Comparison of ENCODE assay signal across 8 cellular contexts in the genomic region with DNA sequence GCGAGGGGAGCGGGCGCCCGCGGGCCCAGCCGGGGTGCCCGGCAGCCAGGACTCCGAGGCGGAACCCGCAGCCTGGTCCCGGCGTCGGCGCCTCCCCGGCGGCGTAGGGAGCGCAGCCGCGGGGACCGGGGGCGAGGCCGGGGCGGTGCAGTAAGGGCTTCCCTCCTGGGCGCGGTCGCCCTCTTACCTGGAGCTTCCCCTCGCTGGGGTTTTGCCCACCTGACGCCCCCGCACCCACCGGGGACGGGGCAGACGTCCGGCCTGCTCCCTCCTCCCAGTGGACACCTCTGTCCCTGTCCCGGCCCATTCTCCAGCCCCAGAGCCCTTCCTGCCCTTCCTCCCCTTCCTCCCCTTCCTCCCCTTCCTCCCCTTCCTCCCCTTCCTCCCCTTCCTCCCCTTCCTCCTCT. TPM values are rescaled to one million over a fixed set of nuclear protein-coding genes. Genes with fewer than 3 reads are reported as not detected.
DNase-seq lines count a peak whose midpoint lies in the region; ATAC-seq and TF ChIP-seq lines count a peak whose summit lies in the region.

No MANE protein-coding gene starts in this region.

- H3K9me3 ChIP-seq in DND-41 (ENCODE audit: insufficient read depth, low read length, severe bottlenecking): no peaks in the 10 kb centered on the region

- H3K79me2 ChIP-seq in DND-41 (ENCODE audit: insufficient read depth, low read length): peaks cover 52% of the 10 kb centered on the region

- TF ChIP-seq CTCF in DND-41 (IDR thresholded peaks at IDR 0.05; ENCODE audit: borderline replicate concordance, extremely low read depth, low read length, poor library complexity, severe bottlenecking): no peak
- no peak for TF ChIP-seq CTCF in foreskin keratinocyte (conservative IDR thresholded peaks at IDR 0.05)
- no peak for TF ChIP-seq CTCF in retinal pigment epithelial cell (conservative IDR thresholded peaks at IDR 0.05; ENCODE audit: low read depth, low read length)

- DNase-seq in DND-41 (no peak), activated T-cell treated with anti-CD3 and anti-CD28 coated beads for 48 hours (ENCODE audit: low read depth) (peak; percentile 44), foreskin keratinocyte (peak in 1 of 2 donors; percentile 69), retinal pigment epithelial cell (ENCODE audit: low read depth) (no peak), amygdala (lab: John Stamatoyannopoulos, UW) (no peak), OCI-M2 (lab: John Stamatoyannopoulos, UW; ENCODE audit: unreplicated experiment) (no peak)

- peak overlapping the region; percentile 71 for H3K4me2 ChIP-seq in DND-41 (ENCODE audit: insufficient read depth, low read length)

- ATAC-seq in DND-41 (ENCODE audit: insufficient read depth, low read depth): peak; percentile 47
- ATAC-seq in GM21360 (IDR thresholded peaks at IDR 0.05; ENCODE audit: unreplicated experiment): peak; percentile 37
- peak; percentile 11 for ATAC-seq in HG03565 (IDR thresholded peaks at IDR 0.05; ENCODE audit: unreplicated experiment)
- peak; percentile 16 for ATAC-seq in foreskin keratinocyte

- H3K4me3 ChIP-seq in DND-41 (ENCODE audit: low read depth in 1 of 2, low read length in 2 of 2) (peak overlapping the region; percentile 67 to 86), retinal pigment epithelial cell (ENCODE audit: low read length) (peak overlapping the region; percentile 90)

- H3K27me3 ChIP-seq in DND-41 (ENCODE audit: insufficient read depth, low read length, poor library complexity) (no peaks in the 10 kb centered on the region), foreskin keratinocyte (no peaks in the 10 kb centered on the region)

- H3K4me1 ChIP-seq in DND-41 (ENCODE audit: insufficient read depth, low read length) (peaks cover 39% of the 10 kb centered on the region), foreskin keratinocyte (peaks cover 37% of the 10 kb centered on the region)

- peak overlapping the region; percentile 97 for H3K9ac ChIP-seq in DND-41 (ENCODE audit: low read depth, low read length)

- H3K36me3 ChIP-seq in DND-41 (ENCODE audit: insufficient read depth, low read length): peaks cover 37% of the 10 kb centered on the region

- peaks cover 30% of the 10 kb centered on the region for H4K20me1 ChIP-seq in DND-41 (ENCODE audit: insufficient read depth, low read length)

- peak overlapping the region; percentile 91 for H3K27ac ChIP-seq in DND-41 (ENCODE audit: low read length)
- peak overlapping the region; percentile 95 for H3K27ac ChIP-seq in foreskin keratinocyte

- peak overlapping the region; percentile 80 for H2AFZ ChIP-seq in DND-41 (ENCODE audit: low read depth, low read length)

RNA-seq across cellular contexts. Expression of gene TUBA1C, which starts 0.4 kb away (rescaled TPM):
- total RNA-seq in foreskin keratinocyte: 1,116 and 1,321 TPM in 2 replicates
- polyA plus RNA-seq in foreskin keratinocyte: 1,211 and 1,475 TPM in 2 replicates

RNA-seq across cellular contexts. Expression of gene PRPH, which starts 30.5 kb away (rescaled TPM):
- total RNA-seq in foreskin keratinocyte: 0.34 TPM in 1 of 2 replicates, not detected in the other
- polyA plus RNA-seq in foreskin keratinocyte: 0.04 TPM in 1 of 2 replicates, not detected in the other

RNA-seq across cellular contexts. Expression of gene TROAP, which starts 58.6 kb away (rescaled TPM):
- total RNA-seq in foreskin keratinocyte: 36.3 and 46.3 TPM in 2 replicates
- polyA plus RNA-seq in foreskin keratinocyte: 41.2 and 59.7 TPM in 2 replicates
